In genomic region chr11:71454470-71455113, GRCh38 we compare ENCODE assay signal across 8 cellular contexts. TPM values are rescaled to one million over a fixed set of nuclear protein-coding genes. Genes with fewer than 3 reads are reported as not detected.
DNase-seq lines count a peak whose midpoint lies in the region; ATAC-seq and TF ChIP-seq lines count a peak whose summit lies in the region.

No MANE protein-coding gene starts in this region.

- peak overlapping the region; percentile 98; the same call in 1 of the 2 replicates for H3K27ac ChIP-seq in VCaP
- H3K27ac ChIP-seq in foreskin keratinocyte: no peak overlapping the region

- peak; percentile 18 for DNase-seq in stimulated activated CD4-positive, alpha-beta T cell treated with anti-CD3 and anti-CD28 coated beads, Interleukin-4, amount 100 ng/mL, for 1 hour
- DNase-seq in stimulated activated CD4-positive, alpha-beta T cell treated with anti-CD3 and anti-CD28 coated beads, Interleukin-2, amount 100 ng/mL, for 48 hours: no peak
- DNase-seq in foreskin keratinocyte: no peak
- no peak for DNase-seq in activated CD4-positive, CD25-positive, alpha-beta regulatory T cell (lab: John Stamatoyannopoulos, UW)

- H3K4me1 ChIP-seq in foreskin keratinocyte: peaks cover 8% of the 10 kb centered on the region

- TF ChIP-seq CTCF in VCaP (conservative IDR thresholded peaks at IDR 0.05) (peak; percentile 73), foreskin keratinocyte (conservative IDR thresholded peaks at IDR 0.05) (peak; percentile 51)

- ATAC-seq in foreskin keratinocyte: no peak
- no peak for ATAC-seq in HG02973 (IDR thresholded peaks at IDR 0.05; ENCODE audit: unreplicated experiment)
- ATAC-seq in HG02981 (IDR thresholded peaks at IDR 0.05; ENCODE audit: unreplicated experiment): no peak
- no peak for ATAC-seq in HG03045 (IDR thresholded peaks at IDR 0.05; ENCODE audit: unreplicated experiment)

- no peaks in the 10 kb centered on the region for H3K27me3 ChIP-seq in foreskin keratinocyte

RNA-seq across cellular contexts. Expression of gene NADSYN1, which starts 1.6 kb away (rescaled TPM):
- total RNA-seq in foreskin keratinocyte: 40.4 and 46.3 TPM in 2 replicates
- polyA plus RNA-seq in foreskin keratinocyte: 32.4 and 36.7 TPM in 2 replicates

RNA-seq across cellular contexts. Expression of gene DHCR7, which starts 6.4 kb away (rescaled TPM):
- total RNA-seq in foreskin keratinocyte: 130 and 176 TPM in 2 replicates
- polyA plus RNA-seq in foreskin keratinocyte: 142 and 182 TPM in 2 replicates
